21 cellular contexts compared by ENCODE assay signal in genomic region chr1:230836347-230836746, GRCh38.
"Had no signal": no experiment of that assay in that cellular context is flagged by ENCODE, and none has a peak within 500 bp of the region (broad histone marks: within the 10 kb centered on the region; RNA-seq: fewer than 3 reads in every experiment).

No MANE protein-coding gene starts in this region.

- H3K79me2 ChIP-seq: parathyroid adenoma had no signal

- H3K27me3 Mint-ChIP-seq: stimulated activated naive CD8-positive, alpha-beta T cell treated with anti-CD3 and anti-CD28 coated beads, Interleukin-15, amount 100 ng/mL, for 72 hours had no signal

- H3K4me3 Mint-ChIP-seq: naive thymus-derived CD4-positive, alpha-beta T cell; stimulated activated naive B cell treated with anti-CD40 and anti-IgM and Interleukin-4, amounts not matched to agents 10 μg/mL and 1 μg/mL and 100 μg/mL, for 72 hours; stimulated activated naive CD8-positive, alpha-beta T cell treated with anti-CD3 and anti-CD28 coated beads, Interleukin-15, amount 100 ng/mL, for 72 hours had no signal

- H2AFZ ChIP-seq: parathyroid adenoma had no signal

- H3K27me3 ChIP-seq: esophagus squamous epithelium, right lobe of liver had no signal

- H3K27ac Mint-ChIP-seq: naive thymus-derived CD4-positive, alpha-beta T cell; stimulated activated naive B cell treated with anti-CD40 and anti-IgM and Interleukin-4, amounts not matched to agents 10 μg/mL and 1 μg/mL and 100 μg/mL, for 72 hours; stimulated activated naive CD8-positive, alpha-beta T cell treated with anti-CD3 and anti-CD28 coated beads, Interleukin-15, amount 100 ng/mL, for 72 hours had no signal

- H3K4me1 Mint-ChIP-seq: stimulated activated naive B cell treated with anti-CD40 and anti-IgM and Interleukin-4, amounts not matched to agents 10 μg/mL and 1 μg/mL and 100 μg/mL, for 72 hours; stimulated activated naive CD8-positive, alpha-beta T cell treated with anti-CD3 and anti-CD28 coated beads, Interleukin-15, amount 100 ng/mL, for 72 hours had no signal

- H3K9me3 ChIP-seq: esophagus squamous epithelium, psoas muscle, right lobe of liver had no signal

- H3K4me3 ChIP-seq: coronary artery, esophagus squamous epithelium, lung, psoas muscle, right lobe of liver had no signal

- ATAC-seq: left cardiac atrium; left ventricle myocardium superior; naive thymus-derived CD4-positive, alpha-beta T cell; psoas muscle; right lobe of liver; stimulated activated naive B cell treated with anti-CD40 and anti-IgM and Interleukin-4, amounts not matched to agents 10 μg/mL and 1 μg/mL and 100 μg/mL, for 72 hours; stimulated activated naive CD8-positive, alpha-beta T cell treated with anti-CD3 and anti-CD28 coated beads, Interleukin-15, amount 100 ng/mL, for 72 hours had no signal

- H3K4me1 ChIP-seq: parathyroid adenoma, psoas muscle, right lobe of liver had no signal

- H3K27ac ChIP-seq: coronary artery, epithelial cell of prostate, esophagus squamous epithelium, parathyroid adenoma, psoas muscle, right lobe of liver had no signal

- H3K9ac ChIP-seq: parathyroid adenoma had no signal

- DNase-seq: caudate nucleus; effector memory CD4-positive, alpha-beta T cell; esophagus squamous epithelium; foreskin fibroblast; kidney; left cardiac atrium; left ventricle myocardium superior; mesenchymal stem cell; naive thymus-derived CD4-positive, alpha-beta T cell; occipital lobe; psoas muscle; retina; right lobe of liver; stimulated activated CD4-positive, alpha-beta T cell treated with anti-CD3 and anti-CD28 coated beads, Interleukin-4, amount 100 ng/mL, for 1 hour; stimulated activated naive B cell treated with anti-CD40 and anti-IgM and Interleukin-4, amounts not matched to agents 10 μg/mL and 1 μg/mL and 100 μg/mL, for 72 hours; stimulated activated naive CD8-positive, alpha-beta T cell treated with anti-CD3 and anti-CD28 coated beads, Interleukin-15, amount 100 ng/mL, for 72 hours; trophoblast cell had no signal

- H3K9me3 Mint-ChIP-seq: stimulated activated naive B cell treated with anti-CD40 and anti-IgM and Interleukin-4, amounts not matched to agents 10 μg/mL and 1 μg/mL and 100 μg/mL, for 72 hours had no signal
